ENCODE assay signal across 1 cellular context in the genomic region with DNA sequence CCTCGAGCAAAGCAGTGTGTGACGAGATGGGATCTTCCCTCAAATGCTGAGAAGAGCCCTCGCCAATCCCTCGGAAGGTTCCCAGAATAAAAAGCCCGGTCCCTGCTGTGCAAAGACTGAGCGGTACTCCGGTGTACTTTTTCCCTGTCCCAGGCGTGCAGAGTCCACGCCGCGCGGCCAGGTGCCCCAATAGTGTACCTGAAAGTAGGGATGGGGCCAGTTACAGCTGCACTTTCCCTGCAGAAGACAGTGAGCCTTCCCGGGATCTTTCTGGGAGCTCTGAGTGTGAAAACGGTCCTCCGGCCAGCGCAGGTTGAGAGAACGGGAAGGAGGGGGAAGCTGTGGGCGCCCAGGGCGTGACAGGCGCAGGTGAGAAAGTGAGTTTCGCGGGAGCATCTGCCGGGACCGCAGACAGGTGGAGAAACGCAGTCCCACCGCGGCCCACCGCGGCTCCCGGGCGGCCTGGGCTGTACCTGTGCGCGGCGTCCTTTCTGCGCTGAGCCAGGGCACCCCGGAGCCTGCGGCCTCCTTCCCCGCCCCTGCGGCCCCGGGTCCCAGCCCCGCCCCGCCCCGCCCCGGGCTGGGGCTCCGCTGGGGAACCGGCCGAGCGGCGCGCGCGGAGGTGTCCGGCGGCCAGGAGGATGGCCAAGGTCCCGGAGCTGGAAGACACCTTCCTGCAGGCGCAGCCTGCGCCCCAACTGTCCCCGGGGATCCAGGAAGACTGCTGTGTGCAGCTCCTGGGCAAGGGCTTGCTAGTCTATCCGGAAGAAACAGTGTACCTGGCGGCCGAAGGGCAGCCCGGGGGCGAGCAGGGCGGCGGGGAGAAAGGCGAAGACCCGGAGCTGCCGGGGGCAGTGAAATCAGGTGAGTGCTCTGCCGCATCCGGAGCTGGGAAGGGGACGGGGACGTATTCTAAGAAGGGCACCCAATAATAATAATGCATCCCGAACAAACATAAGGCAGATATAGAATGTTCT.
TF ChIP-seq lines count a peak whose summit lies in the region.

A gene with protein sequence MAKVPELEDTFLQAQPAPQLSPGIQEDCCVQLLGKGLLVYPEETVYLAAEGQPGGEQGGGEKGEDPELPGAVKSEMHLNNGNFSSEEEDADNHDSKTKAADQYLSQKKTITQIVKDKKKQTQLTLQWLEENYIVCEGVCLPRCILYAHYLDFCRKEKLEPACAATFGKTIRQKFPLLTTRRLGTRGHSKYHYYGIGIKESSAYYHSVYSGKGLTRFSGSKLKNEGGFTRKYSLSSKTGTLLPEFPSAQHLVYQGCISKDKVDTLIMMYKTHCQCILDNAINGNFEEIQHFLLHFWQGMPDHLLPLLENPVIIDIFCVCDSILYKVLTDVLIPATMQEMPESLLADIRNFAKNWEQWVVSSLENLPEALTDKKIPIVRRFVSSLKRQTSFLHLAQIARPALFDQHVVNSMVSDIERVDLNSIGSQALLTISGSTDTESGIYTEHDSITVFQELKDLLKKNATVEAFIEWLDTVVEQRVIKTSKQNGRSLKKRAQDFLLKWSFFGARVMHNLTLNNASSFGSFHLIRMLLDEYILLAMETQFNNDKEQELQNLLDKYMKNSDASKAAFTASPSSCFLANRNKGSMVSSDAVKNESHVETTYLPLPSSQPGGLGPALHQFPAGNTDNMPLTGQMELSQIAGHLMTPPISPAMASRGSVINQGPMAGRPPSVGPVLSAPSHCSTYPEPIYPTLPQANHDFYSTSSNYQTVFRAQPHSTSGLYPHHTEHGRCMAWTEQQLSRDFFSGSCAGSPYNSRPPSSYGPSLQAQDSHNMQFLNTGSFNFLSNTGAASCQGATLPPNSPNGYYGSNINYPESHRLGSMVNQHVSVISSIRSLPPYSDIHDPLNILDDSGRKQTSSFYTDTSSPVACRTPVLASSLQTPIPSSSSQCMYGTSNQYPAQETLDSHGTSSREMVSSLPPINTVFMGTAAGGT (plus strand): TSS at position 608 of the 977 bp plus-strand sequence. CDS start 34 bp downstream, at position 642.

TF ChIP-seq in GM23338, 12 proteins besides CTCF, POLR2A, EP300 and RAD21 (continued from another document):
- TF ChIP-seq ZNF462 (CRISPR knock-in tag; IDR thresholded peaks at IDR 0.05), result no peak
- TF ChIP-seq EZH2 (IDR thresholded peaks at IDR 0.05; ENCODE audit: low read depth, unreplicated experiment), result no peak
- TF ChIP-seq REST (IDR thresholded peaks at IDR 0.05; ENCODE audit: unreplicated experiment), result no peak
TF ChIP-seq in GM23338: peak in this region for 0.
